In the genomic region with DNA sequence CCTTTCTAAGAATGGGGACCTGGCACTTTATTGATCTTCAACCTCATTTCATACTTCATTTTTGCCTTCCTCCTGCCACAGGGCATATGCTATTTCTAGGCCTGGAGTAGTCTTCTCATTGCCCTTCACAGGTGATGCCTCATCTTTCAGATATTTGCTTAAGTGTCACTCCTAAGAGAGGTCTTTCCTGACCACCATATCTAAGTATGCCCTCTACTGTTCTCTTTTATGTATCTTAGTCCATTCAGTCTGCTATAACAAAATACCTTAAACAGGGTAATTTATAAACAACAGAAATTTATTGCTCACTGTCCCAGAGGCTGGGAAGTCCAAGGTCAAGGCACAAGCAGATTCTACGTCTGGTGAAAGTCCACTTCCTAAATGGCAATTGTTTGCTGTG, we compare ENCODE assay signal across 30 cellular contexts.
DNase-seq lines count a peak whose midpoint lies in the region; ATAC-seq and TF ChIP-seq lines count a peak whose summit lies in the region.
"Had no signal": no experiment of that assay in that cellular context is flagged by ENCODE, and none has a peak within 500 bp of the region (broad histone marks: within the 10 kb centered on the region; RNA-seq: fewer than 3 reads in every experiment).

No MANE protein-coding gene starts in this region.

- CTCF ChIA-PET in PC-3 (lab: Charles Lee): no interaction called here

- TF ChIP-seq CTCF in PC-3 (conservative IDR thresholded peaks at IDR 0.05; ENCODE audit: low read depth, low read length) (peak; percentile 17; the same call in 1 of the 2 replicates), epithelial cell of esophagus (IDR thresholded peaks at IDR 0.05; ENCODE audit: insufficient read depth, low read depth, low read length, missing control alignments) (no peak)

- no TSS peak for BruUV-seq in PC-3 (replicated peaks; lab: Mats Ljungman, UMichigan)

- H3K4me1 ChIP-seq in PC-3 (ENCODE audit: insufficient read depth, low read length): no peaks in the 10 kb centered on the region

- no peak for ATAC-seq in PC-3
- no peak for ATAC-seq in HG03280 (IDR thresholded peaks at IDR 0.05; ENCODE audit: unreplicated experiment)
- ATAC-seq: activated CD4-positive, CD25-positive, alpha-beta regulatory T cell treated with anti-CD3 and anti-CD28 coated beads, Interleukin-2, amount 50 U/mL, for 24 hours; left lobe of liver; Right ventricle myocardium inferior; SK-N-SH treated with all-trans-retinoic acid at 6 μM for 48 hours; T-helper 17 cell had no signal

- intact Hi-C loops in PC-3 (cut with micrococcal nuclease): no loop called here

- DNase-seq in EL (peak; percentile 32), HT1080 (ENCODE audit: low read depth) (peak; percentile 22), PC-3 (peak; percentile 11), epithelial cell of esophagus (ENCODE audit: low read depth) (peak; percentile 8), NCI-H2081 (lab: John Stamatoyannopoulos, UW) (no peak), AG08395 (ENCODE audit: low spot score) (no peak), CD1c-positive myeloid dendritic cell (ENCODE audit: extremely low spot score) (no peak)
- DNase-seq: activated CD4-positive, alpha-beta memory T cell treated with anti-CD3 and anti-CD28 coated beads for 36 hours; activated CD8-positive, alpha-beta memory T cell treated with anti-CD3 and anti-CD28 coated beads, Interleukin-2, amount 50 U/mL, for 4 hours; activated naive CD4-positive, alpha-beta T cell treated with anti-CD3 and anti-CD28 coated beads for 36 hours; amniotic stem cell; cerebellar nuclear complex; DMS153; GDM1; NCI-H1417 treated with DMSO at 0.1 percent for 48 hours; NCI-H2029 treated with DMSO at 0.1 percent for 48 hours; NCI-H345; NCI-H748 treated with DMSO at 0.1 percent for 48 hours; OCI-M1; ovary; stimulated activated CD4-positive, alpha-beta T cell treated with anti-CD3 and anti-CD28 coated beads, Interleukin-15, amount 100 ng/mL, for 24 hours; stimulated activated CD4-positive, alpha-beta T cell treated with anti-CD3 and anti-CD28 coated beads, Interleukin-4, amount 100 ng/mL, for 4 hours; T-helper 17 cell had no signal

- no peaks in the 10 kb centered on the region for H3K9me3 ChIP-seq in PC-3 (ENCODE audit: low read length)

- no peaks in the 10 kb centered on the region for H3K9me2 ChIP-seq in PC-3 (replicated peaks; ENCODE audit: low read length)

- no peaks in the 10 kb centered on the region for H4K20me1 ChIP-seq in PC-3 (ENCODE audit: low read length)

- H3K27me3 ChIP-seq in PC-3 (ENCODE audit: low read length): no peaks in the 10 kb centered on the region
- H3K27me3 ChIP-seq: hepatocyte, ovary had no signal

- H3K36me3 ChIP-seq in PC-3 (ENCODE audit: low read depth, low read length): no peaks in the 10 kb centered on the region
- H3K36me3 ChIP-seq: ovary had no signal

- H3K4me3 ChIP-seq in PC-3 (ENCODE audit: low read length): no peak overlapping the region
- H3K4me3 ChIP-seq in epithelial cell of esophagus (ENCODE audit: low read length): no peak overlapping the region
- H3K4me3 ChIP-seq: hepatocyte, ovary had no signal

- H3K9ac ChIP-seq in PC-3 (ENCODE audit: low read length): no peak overlapping the region
- H3K9ac ChIP-seq: KMS-11 had no signal

- no peaks in the 10 kb centered on the region for H3K79me2 ChIP-seq in PC-3 (ENCODE audit: low read length)
- H3K79me2 ChIP-seq: hepatocyte had no signal

- no peaks in the 10 kb centered on the region for H3F3A ChIP-seq in PC-3 (ENCODE audit: low read length, unreplicated experiment)

- H3K4me2 ChIP-seq in PC-3 (ENCODE audit: low read length): no peak overlapping the region
- H3K4me2 ChIP-seq: hepatocyte, KMS-11 had no signal

- no peak overlapping the region for H2AFZ ChIP-seq in PC-3 (ENCODE audit: low read length)
- H2AFZ ChIP-seq: hepatocyte had no signal

- POLR2A ChIA-PET in PC-3 (lab: Charles Lee; ENCODE audit: unreplicated experiment): no interaction called here

- no peak overlapping the region for H3K27ac ChIP-seq in PC-3 (ENCODE audit: low read length)
- H3K27ac ChIP-seq: hepatocyte, KMS-11, ovary had no signal

Comparison
In these comparisons a context has a peak if more than half of its experiments do, and no peak if none do; other contexts are left out.
1. DNase-seq: peak in EL (single experiment), HT1080 (single experiment), PC-3 (single experiment) and epithelial cell of esophagus (single experiment); none in NCI-H2081 (0 of 2), AG08395 (single experiment) and CD1c-positive myeloid dendritic cell (single experiment).